Comparison of ENCODE assay signal across 13 cellular contexts in genomic region chr18:58316943-58317342, GRCh38.
DNase-seq lines count a peak whose midpoint lies in the region; ATAC-seq and TF ChIP-seq lines count a peak whose summit lies in the region.
"Had no signal": no experiment of that assay in that cellular context is flagged by ENCODE, and none has a peak within 500 bp of the region (broad histone marks: within the 10 kb centered on the region; RNA-seq: fewer than 3 reads in every experiment).

No MANE protein-coding gene starts in this region.

- TF ChIP-seq CTCF in mammary epithelial cell (conservative IDR thresholded peaks at IDR 0.05 in 1 of 2, IDR thresholded peaks at IDR 0.05 in 1 of 2; ENCODE audit: extremely low read depth in 1 of 2, insufficient read depth in 1 of 2, low read depth in 1 of 2, low read length in 2 of 2), result no peak

- peaks cover 48% of the 10 kb centered on the region for H3K4me1 ChIP-seq in mammary epithelial cell (ENCODE audit: insufficient read depth, low read length)
- H3K4me1 ChIP-seq in rectal smooth muscle tissue (ENCODE audit: control insufficient read depth, insufficient read depth, low read length), result peaks cover 9% of the 10 kb centered on the region

- H3K27me3 ChIP-seq in mammary epithelial cell (ENCODE audit: insufficient read depth, low read length) (no peaks in the 10 kb centered on the region), rectal smooth muscle tissue (ENCODE audit: control insufficient read depth, insufficient read depth, low read length) (no peaks in the 10 kb centered on the region)

- ATAC-seq in HG03342 (IDR thresholded peaks at IDR 0.05; ENCODE audit: unreplicated experiment), result peak; percentile 49
- ATAC-seq: A549, sciatic nerve had no signal

- peak; percentile 6 for DNase-seq in NK-92 treated with Interleukin-12 subunit alpha and Interleukin-12 subunit beta, amount 100 ng/mL, for 24 hours (lab: John Stamatoyannopoulos, UW)
- DNase-seq in NK-92 (lab: John Stamatoyannopoulos, UW; ENCODE audit: unreplicated experiment) (no peak), mammary epithelial cell (no peak), NCI-H748 (lab: John Stamatoyannopoulos, UW; ENCODE audit: unreplicated experiment) (no peak), NCI-H2081 (lab: John Stamatoyannopoulos, UW) (no peak), GOT3 (lab: John Stamatoyannopoulos, UW) (no peak)
- DNase-seq: GF-D8, NCI-H69 had no signal

- no peaks in the 10 kb centered on the region for H3K9me3 ChIP-seq in mammary epithelial cell (replicated peaks; ENCODE audit: insufficient read depth, low read length)
- H3K9me3 ChIP-seq: A549 had no signal

- peaks cover 10% of the 10 kb centered on the region for H3K36me3 ChIP-seq in mammary epithelial cell (ENCODE audit: insufficient read depth, low read length)
- no peaks in the 10 kb centered on the region for H3K36me3 ChIP-seq in rectal smooth muscle tissue (ENCODE audit: control insufficient read depth, insufficient read depth, low read length)

- H3K27ac ChIP-seq in mammary epithelial cell (ENCODE audit: insufficient read depth, low read depth, low read length), result peak overlapping the region; percentile 91
- H3K27ac ChIP-seq in rectal smooth muscle tissue (ENCODE audit: low read depth, low read length), result peak overlapping the region; percentile 78
- H3K27ac ChIP-seq: A549, KMS-11 had no signal

- BruUV-seq in mammary epithelial cell (replicated peaks; lab: Mats Ljungman, UMichigan), result no TSS peak

- no peaks in the 10 kb centered on the region for H4K20me1 ChIP-seq in mammary epithelial cell (ENCODE audit: insufficient read depth, low read length)

- no peak overlapping the region for H3K9ac ChIP-seq in mammary epithelial cell (ENCODE audit: insufficient read depth, low read length)
- H3K9ac ChIP-seq in rectal smooth muscle tissue (ENCODE audit: low read length), result no peak overlapping the region
- H3K9ac ChIP-seq: KMS-11 had no signal

- in situ Hi-C loops in mammary epithelial cell (cut with MboI; ENCODE audit: low sequenced_read_pairs in 2 of 2), result no loop called here

- dilution Hi-C loops in mammary epithelial cell (cut with HindIII; ENCODE audit: low sequenced_read_pairs), result no loop called here

- 97% methylated on average over 5 of the region's 5 CpGs for WGBS in mammary epithelial cell (ENCODE audit: low coverage, missing lambda C conversion rate)

- H3K79me2 ChIP-seq in mammary epithelial cell (ENCODE audit: insufficient read depth, low read length), result peaks cover 83% of the 10 kb centered on the region

- no peak overlapping the region for H2AFZ ChIP-seq in mammary epithelial cell (ENCODE audit: low read depth, low read length)

- CTCF ChIA-PET in mammary epithelial cell (lab: Charles Lee; ENCODE audit: low non-redundant PET), result no interaction called here

- no peak overlapping the region for H3K4me2 ChIP-seq in mammary epithelial cell (ENCODE audit: insufficient read depth, low read depth, low read length)
- H3K4me2 ChIP-seq: A549, KMS-11 had no signal

- H3K4me3 ChIP-seq in mammary epithelial cell (replicated peaks in 1 of 3; ENCODE audit: insufficient read depth in 1 of 3, low read depth in 2 of 3, low read length in 3 of 3) (no peak overlapping the region), rectal smooth muscle tissue (ENCODE audit: low read length) (no peak overlapping the region)
- H3K4me3 ChIP-seq: A549 had no signal

- intact Hi-C loops in mammary epithelial cell (cut with micrococcal nuclease), result no loop called here
